13 cellular contexts compared by ENCODE assay signal in the genomic region with DNA sequence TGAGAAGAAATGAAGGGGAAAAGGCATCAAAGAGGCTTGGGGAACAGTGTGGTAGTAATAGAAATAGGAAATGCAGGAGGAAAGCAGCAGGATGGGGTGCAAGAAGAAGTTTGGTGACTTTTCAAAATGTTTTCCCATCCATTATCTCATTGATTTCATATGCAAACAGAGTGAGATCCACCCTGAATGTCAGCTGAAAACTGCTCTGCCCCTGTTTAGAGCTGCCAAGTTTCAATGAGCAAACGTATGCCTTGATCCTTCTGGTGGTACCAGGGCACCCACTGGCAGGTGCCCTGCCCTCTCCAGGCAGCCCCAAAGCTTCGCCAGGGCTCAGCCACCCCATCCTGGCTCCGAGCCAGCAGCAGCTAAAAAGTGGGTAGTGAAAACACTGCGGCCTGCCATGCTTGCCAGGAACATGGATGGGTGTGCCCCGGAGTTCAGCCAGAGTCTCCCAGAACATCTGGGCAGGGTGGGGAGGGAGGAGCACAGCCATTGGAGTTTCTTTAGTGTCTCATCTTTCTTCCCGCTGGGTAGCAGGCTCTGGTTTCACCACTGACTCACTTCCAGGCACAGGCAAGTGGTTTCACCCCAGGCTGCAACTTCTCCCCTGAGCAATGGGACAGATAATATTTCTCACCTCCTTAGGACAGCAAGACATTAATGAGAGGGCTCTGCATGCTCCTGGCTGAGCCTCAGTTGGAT.
DNase-seq lines count a peak whose midpoint lies in the region; ATAC-seq and TF ChIP-seq lines count a peak whose summit lies in the region.
"Had no signal": no experiment of that assay in that cellular context is flagged by ENCODE, and none has a peak within 500 bp of the region (broad histone marks: within the 10 kb centered on the region; RNA-seq: fewer than 3 reads in every experiment).

No MANE protein-coding gene starts in this region.

- POLR2A ChIA-PET in HEK293T (lab: Yijun Ruan, JAX) = no interaction called here

- CTCF ChIA-PET in HEK293T (lab: Yijun Ruan, JAX) = interaction anchor here (0.6 kb wide), 1 partner anchor 14 kb away, joined by 3 read pairs; no protein-coding TSS in a partner anchor

- TF ChIP-seq CTCF in fibroblast of mammary gland (conservative IDR thresholded peaks at IDR 0.05; ENCODE audit: control insufficient read depth, insufficient read depth, low read depth, low read length) = no peak

- DNase-seq in GOT3 (lab: John Stamatoyannopoulos, UW) = peak; percentile 10
- DNase-seq in NCI-H2196 (lab: John Stamatoyannopoulos, UW; ENCODE audit: unreplicated experiment) = peak; percentile 69
- DNase-seq in fibroblast of mammary gland (ENCODE audit: low read depth) = peak; percentile 76
- DNase-seq in stromal cell of bone marrow (ENCODE audit: low read depth) = peak; percentile 41
- no peak for DNase-seq in activated T-cell treated with anti-CD3 and anti-CD28 coated beads, Interleukin-2, amount 50 U/mL, for 48 hours
- DNase-seq in HEK293T (ENCODE audit: extremely low spot score) = no peak
- DNase-seq: activated T-cell treated with anti-CD3 and anti-CD28 coated beads, Interleukin-2, amount 50 U/mL, for 72 hours; DND-41; naive thymus-derived CD8-positive, alpha-beta T cell; SIG-M5 had no signal

- no peak for ATAC-seq in GM18873 (IDR thresholded peaks at IDR 0.05; ENCODE audit: low FRiP score, unreplicated experiment)
- no peak for ATAC-seq in HG03342 (IDR thresholded peaks at IDR 0.05; ENCODE audit: unreplicated experiment)
- ATAC-seq: activated T-cell treated with anti-CD3 and anti-CD28 coated beads, Interleukin-2, amount 50 U/mL, for 72 hours; naive thymus-derived CD8-positive, alpha-beta T cell; WTC11 had no signal

- H3K4me3 ChIP-seq in fibroblast of mammary gland (ENCODE audit: control insufficient read depth, low read depth, low read length) = no peak overlapping the region

TF ChIP-seq in HEK293T, 16 proteins besides CTCF, POLR2A, EP300 and RAD21:
- no peak for TF ChIP-seq FOXA1 (IDR thresholded peaks at IDR 0.05)
- no peak for TF ChIP-seq L3MBTL2 (conservative IDR thresholded peaks at IDR 0.05)
- TF ChIP-seq ZNF384 (IDR thresholded peaks at IDR 0.05) = no peak
- no peak for TF ChIP-seq CTBP1 (IDR thresholded peaks at IDR 0.05; ENCODE audit: borderline replicate concordance)
- no peak for TF ChIP-seq FOXK2 (IDR thresholded peaks at IDR 0.05)
- TF ChIP-seq LEF1 (IDR thresholded peaks at IDR 0.05; ENCODE audit: borderline replicate concordance) = no peak
- no peak for TF ChIP-seq ARNT (IDR thresholded peaks at IDR 0.05)
- no peak for TF ChIP-seq SUZ12 (IDR thresholded peaks at IDR 0.05)
- no peak for TF ChIP-seq FOXM1 (IDR thresholded peaks at IDR 0.05; ENCODE audit: borderline replicate concordance)
- TF ChIP-seq BHLHE40 (IDR thresholded peaks at IDR 0.05; ENCODE audit: borderline replicate concordance) = no peak
- TF ChIP-seq NFRKB (IDR thresholded peaks at IDR 0.05) = no peak
- TF ChIP-seq, protein P1, sequence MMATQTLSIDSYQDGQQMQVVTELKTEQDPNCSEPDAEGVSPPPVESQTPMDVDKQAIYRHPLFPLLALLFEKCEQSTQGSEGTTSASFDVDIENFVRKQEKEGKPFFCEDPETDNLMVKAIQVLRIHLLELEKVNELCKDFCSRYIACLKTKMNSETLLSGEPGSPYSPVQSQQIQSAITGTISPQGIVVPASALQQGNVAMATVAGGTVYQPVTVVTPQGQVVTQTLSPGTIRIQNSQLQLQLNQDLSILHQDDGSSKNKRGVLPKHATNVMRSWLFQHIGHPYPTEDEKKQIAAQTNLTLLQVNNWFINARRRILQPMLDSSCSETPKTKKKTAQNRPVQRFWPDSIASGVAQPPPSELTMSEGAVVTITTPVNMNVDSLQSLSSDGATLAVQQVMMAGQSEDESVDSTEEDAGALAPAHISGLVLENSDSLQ (IDR thresholded peaks at IDR 0.05) = no peak
- no peak for TF ChIP-seq TARDBP (IDR thresholded peaks at IDR 0.05)
- TF ChIP-seq SP1 (IDR thresholded peaks at IDR 0.05) = no peak
- no peak for TF ChIP-seq HDGF (IDR thresholded peaks at IDR 0.05; ENCODE audit: borderline replicate concordance)
- TF ChIP-seq ELF4 (IDR thresholded peaks at IDR 0.05) = no peak

Comparison
In these comparisons a context has a peak if more than half of its experiments do, and no peak if none do; other contexts are left out.
1. DNase-seq: peak in GOT3 (single experiment), NCI-H2196 (single experiment), fibroblast of mammary gland (single experiment) and stromal cell of bone marrow (single experiment); none in activated T-cell treated with anti-CD3 and anti-CD28 coated beads, Interleukin-2, amount 50 U/mL, for 48 hours (0 of 2) and HEK293T (single experiment).